24 cellular contexts compared by ENCODE assay signal in genomic region chr12:19053999-19054398, GRCh38.
"Had no signal": no experiment of that assay in that cellular context is flagged by ENCODE, and none has a peak within 500 bp of the region (broad histone marks: within the 10 kb centered on the region; RNA-seq: fewer than 3 reads in every experiment).

No MANE protein-coding gene starts in this region.

- H3K27me3 ChIP-seq: ovary, right atrium auricular region, stomach, testis, thyroid gland, transverse colon, upper lobe of left lung, vagina had no signal

- H3K4me1 ChIP-seq: right atrium auricular region, testis, thyroid gland, transverse colon, upper lobe of left lung, vagina had no signal

- ATAC-seq: sciatic nerve; stimulated activated naive B cell treated with anti-CD40 and anti-IgM and Interleukin-4, amounts not matched to agents 10 μg/mL and 1 μg/mL and 100 μg/mL, for 72 hours; stimulated activated naive CD8-positive, alpha-beta T cell treated with anti-CD3 and anti-CD28 coated beads, Interleukin-15, Interleukin-2, amounts not matched to agents 100 U/mL and 50 U/mL, for 24 hours had no signal

- H3K4me3 ChIP-seq: left ventricle myocardium inferior, lung, ovary, right atrium auricular region, skin epidermis, stomach, testis, thyroid gland, transverse colon, upper lobe of left lung, vagina had no signal

- H3K27ac ChIP-seq: left ventricle myocardium inferior, ovary, right atrium auricular region, skin epidermis, stomach, testis, thyroid gland, transverse colon, upper lobe of left lung, vagina had no signal

- H3K36me3 ChIP-seq: left ventricle myocardium inferior, ovary, right atrium auricular region, stomach, thyroid gland, transverse colon, upper lobe of left lung, vagina had no signal

- H3K9me3 ChIP-seq: ovary, right atrium auricular region, stomach, testis, thyroid gland, transverse colon, upper lobe of left lung, vagina had no signal

- DNase-seq: hippocampal formation; islet precursor cell; left ventricle myocardium inferior; mesendoderm; naive B cell; natural killer cell; nephron progenitor cell; ovary; stimulated activated CD4-positive, alpha-beta T cell treated with anti-CD3 and anti-CD28 coated beads, Interleukin-12 subunit alpha, Interleukin-12 subunit beta, amount 100 ng/mL, for 4 hours; stimulated activated CD4-positive, alpha-beta T cell treated with anti-CD3 and anti-CD28 coated beads, Interleukin-15, amount 100 ng/mL, for 24 hours; stimulated activated CD4-positive, alpha-beta T cell treated with anti-CD3 and anti-CD28 coated beads, Interleukin-2, amount 100 ng/mL, for 24 hours; stimulated activated CD4-positive, alpha-beta T cell treated with anti-CD3 and anti-CD28 coated beads, Interleukin-4, amount 100 ng/mL, for 1 hour; stimulated activated naive B cell treated with anti-CD40 and anti-IgM and Interleukin-4, amounts not matched to agents 10 μg/mL and 1 μg/mL and 100 μg/mL, for 72 hours; stimulated activated naive CD8-positive, alpha-beta T cell treated with anti-CD3 and anti-CD28 coated beads, Interleukin-15, Interleukin-2, amounts not matched to agents 100 U/mL and 50 U/mL, for 24 hours; stomach; testis; thyroid gland; transverse colon; upper lobe of left lung had no signal
